ENCODE assay signal across 26 cellular contexts in the genomic region with DNA sequence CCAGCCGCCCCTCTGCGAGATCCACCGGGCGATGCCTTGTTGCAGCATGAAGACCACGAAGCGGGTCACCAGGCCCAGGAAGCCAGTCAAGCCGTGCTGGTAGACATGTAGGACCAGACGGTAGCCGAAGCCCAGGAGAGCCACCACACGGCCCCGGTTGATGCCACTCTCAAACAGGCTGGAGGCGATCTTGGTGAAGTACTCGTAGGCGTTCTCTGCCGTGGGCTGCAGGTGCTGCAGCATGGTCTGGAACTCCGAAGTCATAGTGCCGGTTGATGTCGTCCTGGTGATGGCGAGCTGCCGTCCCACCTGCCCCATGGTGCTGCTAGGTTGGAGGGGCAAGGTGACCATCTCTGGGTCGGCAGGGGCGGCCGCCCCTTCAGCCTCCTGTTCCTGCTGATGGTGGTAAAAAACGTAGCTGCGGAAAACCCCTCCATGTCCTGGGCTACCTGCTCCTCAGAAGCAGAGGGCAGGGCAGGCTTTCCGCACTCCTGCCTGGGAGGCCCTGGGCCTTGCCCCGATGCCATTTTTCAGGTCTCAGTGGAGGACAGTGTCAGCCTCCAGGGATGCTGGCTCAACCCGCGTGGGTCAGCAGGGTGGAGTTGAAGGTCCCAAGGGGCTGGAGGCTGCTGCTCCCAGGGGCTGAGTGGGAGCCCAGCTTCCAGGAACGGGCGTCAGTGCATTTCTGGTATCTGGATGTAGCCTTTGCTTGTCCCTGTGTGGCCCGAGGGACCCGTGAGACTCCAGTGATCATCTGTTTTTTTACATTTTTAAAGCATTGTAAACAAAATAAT.
"Had no signal": no experiment of that assay in that cellular context is flagged by ENCODE, and none has a peak within 500 bp of the region (broad histone marks: within the 10 kb centered on the region; RNA-seq: fewer than 3 reads in every experiment).

No MANE protein-coding gene starts in this region.

- H3K4me1 ChIP-seq: ascending aorta, colonic mucosa, esophagus squamous epithelium, gastroesophageal sphincter had no signal

- H3K4me3 ChIP-seq: ascending aorta, colonic mucosa, esophagus squamous epithelium, gastroesophageal sphincter had no signal

- H3K36me3 ChIP-seq: ascending aorta, brain microvascular endothelial cell, colonic mucosa, esophagus squamous epithelium, gastroesophageal sphincter had no signal

- H3K27ac ChIP-seq: ascending aorta, brain microvascular endothelial cell, colonic mucosa, epithelial cell of prostate, esophagus squamous epithelium, gastroesophageal sphincter, VCaP had no signal

- ATAC-seq: activated naive CD4-positive, alpha-beta T cell treated with anti-CD3 and anti-CD28 coated beads, Interleukin-2, amount 50 U/mL, for 72 hours; activated T-cell treated with anti-CD3 and anti-CD28 coated beads, Interleukin-2, amount 50 U/mL, for 72 hours; gastroesophageal sphincter; WTC11 had no signal

- DNase-seq: activated CD4-positive, alpha-beta memory T cell treated with anti-CD3 and anti-CD28 coated beads, Interleukin-2, amount 10 ng/mL, durations not matched to agents 7 days and 5 days; activated CD4-positive, alpha-beta T cell treated with anti-CD3 and anti-CD28 coated beads for 1 hour; activated CD4-positive, alpha-beta T cell treated with anti-CD3 and anti-CD28 coated beads for 4 hours; activated CD4-positive, alpha-beta T cell treated with anti-CD3 and anti-CD28 coated beads, Interleukin-2, amount 10 ng/mL, durations not matched to agents 7 days and 5 days; activated CD4-positive, alpha-beta T cell treated with anti-CD3 and anti-CD28 coated beads, Interleukin-2, amount 50 U/mL, for 4 hours; activated CD8-positive, alpha-beta memory T cell treated with anti-CD3 and anti-CD28 coated beads, Interleukin-2, amount 50 U/mL, for 48 hours; activated gamma-delta T cell; activated naive CD4-positive, alpha-beta T cell; activated naive CD4-positive, alpha-beta T cell treated with anti-CD3 and anti-CD28 coated beads, Interleukin-2, amount 10 ng/mL, durations not matched to agents 7 days and 5 days; activated naive CD8-positive, alpha-beta T cell treated with anti-CD3 and anti-CD28 coated beads, Interleukin-2, amount 10 ng/mL, durations not matched to agents 7 days and 5 days; activated T-cell treated with anti-CD3 and anti-CD28 coated beads for 4 hours; activated T-cell treated with anti-CD3 and anti-CD28 coated beads, Interleukin-2, amount 50 U/mL, for 24 hours; activated T-cell treated with anti-CD3 and anti-CD28 coated beads, Interleukin-2, amount 50 U/mL, for 72 hours; brain microvascular endothelial cell; caudate nucleus; colonic mucosa; effector CD8-positive, alpha-beta T cell; esophagus squamous epithelium; foreskin melanocyte; T-helper 2 cell had no signal

- H3K27me3 ChIP-seq: ascending aorta, brain microvascular endothelial cell, colonic mucosa, esophagus squamous epithelium, gastroesophageal sphincter had no signal

- H3K9me3 ChIP-seq: ascending aorta, colonic mucosa, esophagus squamous epithelium, gastroesophageal sphincter had no signal
